ENCODE assay signal across 10 cellular contexts in the genomic region with DNA sequence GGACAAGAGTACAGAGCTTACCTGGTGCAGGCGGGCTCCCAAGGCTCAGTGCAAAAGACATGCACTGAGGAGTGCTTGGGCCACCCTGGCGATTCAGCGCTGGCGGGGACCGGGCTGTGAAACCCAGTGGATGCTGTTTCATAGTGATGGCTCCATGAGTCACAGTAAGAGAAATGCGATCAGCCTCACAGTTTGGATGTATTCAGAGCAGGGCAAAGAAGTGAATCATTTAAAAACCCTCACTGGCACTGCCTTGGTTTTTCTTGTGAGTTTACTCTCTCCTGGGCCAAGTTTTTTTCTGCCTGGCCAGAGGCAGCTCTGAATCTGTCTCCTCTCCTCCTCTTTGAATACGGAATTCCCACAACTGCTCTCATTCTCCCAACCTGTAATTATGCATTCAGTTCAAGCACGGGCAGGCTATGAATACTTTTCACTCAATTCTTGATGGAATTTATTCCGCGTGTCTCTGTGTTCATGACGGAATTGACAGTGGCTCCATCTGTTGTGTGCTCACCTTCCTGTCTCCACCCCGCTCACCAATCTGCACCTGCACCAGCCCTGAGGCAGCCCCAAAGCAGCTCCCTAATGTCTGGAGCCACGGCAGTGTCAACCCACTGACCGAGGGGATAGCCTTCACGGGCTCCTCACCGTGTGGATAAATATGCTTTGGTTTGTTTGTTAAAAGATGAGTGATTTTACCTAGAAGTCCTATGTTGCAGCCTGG. TPM values are rescaled to one million over a fixed set of nuclear protein-coding genes. Genes with fewer than 3 reads are reported as not detected.
DNase-seq lines count a peak whose midpoint lies in the region; ATAC-seq and TF ChIP-seq lines count a peak whose summit lies in the region.
"Had no signal": no experiment of that assay in that cellular context is flagged by ENCODE, and none has a peak within 500 bp of the region (broad histone marks: within the 10 kb centered on the region; RNA-seq: fewer than 3 reads in every experiment).

No MANE protein-coding gene starts in this region.

- no peak for TF ChIP-seq RAD21 in neural cell (conservative IDR thresholded peaks at IDR 0.05)

- H3K9ac ChIP-seq in neural cell (ENCODE audit: low read length) = no peak overlapping the region

- peak overlapping the region; percentile 7 for H3K27ac ChIP-seq in neural cell (ENCODE audit: low read length)
- no peak overlapping the region for H3K27ac ChIP-seq in A673 (ENCODE audit: low read depth, low read length, poor library complexity, severe bottlenecking)

- ATAC-seq in GM19467 (IDR thresholded peaks at IDR 0.05; ENCODE audit: unreplicated experiment) = no peak

- H3K9me2 ChIP-seq in neural cell (ENCODE audit: insufficient read depth, low read length) = no peaks in the 10 kb centered on the region

- no peak overlapping the region for H3K4me3 ChIP-seq in AG09309 (ENCODE audit: control insufficient read depth, low read depth, low read length)
- H3K4me3 ChIP-seq in neural cell (ENCODE audit: low read length) = peak overlapping the region; percentile 7
- no peak overlapping the region for H3K4me3 ChIP-seq in BE2C (ENCODE audit: low read depth, low read length)
- no peak overlapping the region for H3K4me3 ChIP-seq in A673 (ENCODE audit: low read depth, low read length, poor library complexity, severe bottlenecking)

- peak overlapping the region in 1 of 5 experiments; percentile 3 for H3K4me3 Mint-ChIP-seq in brain

- no peak for TF ChIP-seq EP300 in neural cell (conservative IDR thresholded peaks at IDR 0.05; ENCODE audit: poor library complexity, severe bottlenecking)

- POLR2A ChIA-PET in A673 (lab: Charles Lee; ENCODE audit: low non-redundant PET) = no interaction called here

- H3K27ac Mint-ChIP-seq in brain = peak overlapping the region in 4 of 5 experiments; percentile 25 to 51 (median 34)

- H3K36me3 ChIP-seq in neural cell (ENCODE audit: insufficient read depth, low read length) (no peaks in the 10 kb centered on the region), BE2C (no peaks in the 10 kb centered on the region), A673 (ENCODE audit: insufficient read depth, low read length, poor library complexity, severe bottlenecking) (no peaks in the 10 kb centered on the region)

- CTCF ChIA-PET in A673 (lab: Charles Lee) = no interaction called here

- no peak overlapping the region for H2AFZ ChIP-seq in neural cell (ENCODE audit: low read depth, low read length)

- no peaks in the 10 kb centered on the region for H3K79me2 ChIP-seq in neural cell (replicated peaks; ENCODE audit: insufficient read depth, low read length)

- no peaks in the 10 kb centered on the region for H3K36me3 Mint-ChIP-seq in brain

- H4K20me1 ChIP-seq in neural cell (ENCODE audit: insufficient read depth) = no peaks in the 10 kb centered on the region

- intact Hi-C loops in A673 (cut with micrococcal nuclease; ENCODE audit: unreplicated experiment) = no loop called here

- no TSS peak for BruUV-seq in A673 (replicated peaks; lab: Mats Ljungman, UMichigan)

- H3K4me2 ChIP-seq in neural cell (ENCODE audit: low read length) = no peak overlapping the region

- peaks cover 30% of the 10 kb centered on the region for H3K4me1 Mint-ChIP-seq in brain

- H3K27me3 Mint-ChIP-seq in brain = peaks cover 14% of the 10 kb centered on the region

- DNase-seq in AG09309 (ENCODE audit: low read depth) (peak; percentile 79), HK-2 (ENCODE audit: unreplicated experiment) (peak; percentile 43), BE2C (no peak), OCI-M2 (lab: John Stamatoyannopoulos, UW; ENCODE audit: unreplicated experiment) (no peak), A673 (ENCODE audit: low spot score) (no peak)
- DNase-seq: retina had no signal

- H3K27me3 ChIP-seq in neural cell (ENCODE audit: insufficient read depth, low read depth, low read length) (no peaks in the 10 kb centered on the region), BE2C (peaks cover 39% of the 10 kb centered on the region), A673 (replicated peaks; ENCODE audit: insufficient read depth, low read depth, low read length, poor library complexity) (peaks cover 18% of the 10 kb centered on the region)

- no peaks in the 10 kb centered on the region for H3F3A ChIP-seq in neural cell (ENCODE audit: insufficient read depth, low read length, poor library complexity, severe bottlenecking)

- H3K4me1 ChIP-seq in BE2C = no peaks in the 10 kb centered on the region
- peaks cover 4% of the 10 kb centered on the region for H3K4me1 ChIP-seq in A673 (ENCODE audit: insufficient read depth, low read length, poor library complexity, severe bottlenecking)

- H3K9me3 Mint-ChIP-seq in brain = no peaks in the 10 kb centered on the region

- no peak for TF ChIP-seq CTCF in AG09309 (IDR thresholded peaks at IDR 0.05; ENCODE audit: control insufficient read depth, insufficient read depth, low read depth, low read length, missing control alignments)
- TF ChIP-seq CTCF in brain (conservative IDR thresholded peaks at IDR 0.05) = no peak
- no peak for TF ChIP-seq CTCF in neural cell (IDR thresholded peaks at IDR 0.05; ENCODE audit: poor library complexity, severe bottlenecking)
- no peak for TF ChIP-seq CTCF in BE2C (IDR thresholded peaks at IDR 0.05; ENCODE audit: low read depth, low read length)
- TF ChIP-seq CTCF in A673 (conservative IDR thresholded peaks at IDR 0.05; ENCODE audit: low read depth, low read length) = no peak

- H3K9me3 ChIP-seq in neural cell (ENCODE audit: low read length) (no peaks in the 10 kb centered on the region), BE2C (no peaks in the 10 kb centered on the region), A673 (ENCODE audit: low read depth, low read length, poor library complexity, severe bottlenecking) (no peaks in the 10 kb centered on the region)

TF ChIP-seq in neural cell, 6 proteins besides CTCF, POLR2A, EP300 and RAD21:
- TF ChIP-seq SMC3 (conservative IDR thresholded peaks at IDR 0.05; ENCODE audit: poor library complexity) (no peak), TAF1 (IDR thresholded peaks at IDR 0.05; ENCODE audit: low read depth) (no peak), EZH2 (IDR thresholded peaks at IDR 0.05; ENCODE audit: borderline replicate concordance, insufficient read depth, low read length, poor library complexity, severe bottlenecking) (no peak), POLR2AphosphoS5 (IDR thresholded peaks at IDR 0.05) (no peak)
- TF ChIP-seq, protein P1, sequence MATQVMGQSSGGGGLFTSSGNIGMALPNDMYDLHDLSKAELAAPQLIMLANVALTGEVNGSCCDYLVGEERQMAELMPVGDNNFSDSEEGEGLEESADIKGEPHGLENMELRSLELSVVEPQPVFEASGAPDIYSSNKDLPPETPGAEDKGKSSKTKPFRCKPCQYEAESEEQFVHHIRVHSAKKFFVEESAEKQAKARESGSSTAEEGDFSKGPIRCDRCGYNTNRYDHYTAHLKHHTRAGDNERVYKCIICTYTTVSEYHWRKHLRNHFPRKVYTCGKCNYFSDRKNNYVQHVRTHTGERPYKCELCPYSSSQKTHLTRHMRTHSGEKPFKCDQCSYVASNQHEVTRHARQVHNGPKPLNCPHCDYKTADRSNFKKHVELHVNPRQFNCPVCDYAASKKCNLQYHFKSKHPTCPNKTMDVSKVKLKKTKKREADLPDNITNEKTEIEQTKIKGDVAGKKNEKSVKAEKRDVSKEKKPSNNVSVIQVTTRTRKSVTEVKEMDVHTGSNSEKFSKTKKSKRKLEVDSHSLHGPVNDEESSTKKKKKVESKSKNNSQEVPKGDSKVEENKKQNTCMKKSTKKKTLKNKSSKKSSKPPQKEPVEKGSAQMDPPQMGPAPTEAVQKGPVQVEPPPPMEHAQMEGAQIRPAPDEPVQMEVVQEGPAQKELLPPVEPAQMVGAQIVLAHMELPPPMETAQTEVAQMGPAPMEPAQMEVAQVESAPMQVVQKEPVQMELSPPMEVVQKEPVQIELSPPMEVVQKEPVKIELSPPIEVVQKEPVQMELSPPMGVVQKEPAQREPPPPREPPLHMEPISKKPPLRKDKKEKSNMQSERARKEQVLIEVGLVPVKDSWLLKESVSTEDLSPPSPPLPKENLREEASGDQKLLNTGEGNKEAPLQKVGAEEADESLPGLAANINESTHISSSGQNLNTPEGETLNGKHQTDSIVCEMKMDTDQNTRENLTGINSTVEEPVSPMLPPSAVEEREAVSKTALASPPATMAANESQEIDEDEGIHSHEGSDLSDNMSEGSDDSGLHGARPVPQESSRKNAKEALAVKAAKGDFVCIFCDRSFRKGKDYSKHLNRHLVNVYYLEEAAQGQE (IDR thresholded peaks at IDR 0.05; ENCODE audit: borderline replicate concordance) = peak; percentile 35

RNA-seq across cellular contexts. Expression of a gene that starts 14.9 kb away (rescaled TPM):
- polyA plus RNA-seq in brain (ENCODE audit: insufficient read depth, low read depth, low replicate concordance) (4.0 TPM), neural cell (0.12 and 0.94 TPM in 2 replicates)
- polyA minus RNA-seq in neural cell = 0.58 and 0.97 TPM in 2 replicates
- polyA plus RNA-seq in BE2C (2012; ENCODE audit: insufficient read depth, insufficient read length, low read depth) = not detected
- 0.09 TPM in 1 of 2 replicates, not detected in the other for total RNA-seq in A673 (2021)
- total RNA-seq: dermis microvascular lymphatic vessel endothelial cell had no signal

RNA-seq across cellular contexts. Expression of a gene that starts 34.9 kb away (rescaled TPM):
- 1.3 TPM for polyA plus RNA-seq in brain (ENCODE audit: insufficient read depth, low read depth, low replicate concordance)
- polyA plus RNA-seq in neural cell = 1.1 TPM in 2 replicates
- 2.0 and 2.4 TPM in 2 replicates for polyA minus RNA-seq in neural cell
- polyA plus RNA-seq in BE2C (2012; ENCODE audit: insufficient read depth, insufficient read length, low read depth) = 0.99 TPM
- 0.42 and 0.99 TPM in 2 replicates for total RNA-seq in A673 (2021)

Comparison
In these comparisons a context has a peak if more than half of its experiments do, and no peak if none do; other contexts are left out.
1. DNase-seq: peak in AG09309 (single experiment) and HK-2 (single experiment); none in BE2C (single experiment), OCI-M2 (single experiment) and A673 (single experiment).